Comparison of ENCODE assay signal across 1 cellular context in the genomic region with DNA sequence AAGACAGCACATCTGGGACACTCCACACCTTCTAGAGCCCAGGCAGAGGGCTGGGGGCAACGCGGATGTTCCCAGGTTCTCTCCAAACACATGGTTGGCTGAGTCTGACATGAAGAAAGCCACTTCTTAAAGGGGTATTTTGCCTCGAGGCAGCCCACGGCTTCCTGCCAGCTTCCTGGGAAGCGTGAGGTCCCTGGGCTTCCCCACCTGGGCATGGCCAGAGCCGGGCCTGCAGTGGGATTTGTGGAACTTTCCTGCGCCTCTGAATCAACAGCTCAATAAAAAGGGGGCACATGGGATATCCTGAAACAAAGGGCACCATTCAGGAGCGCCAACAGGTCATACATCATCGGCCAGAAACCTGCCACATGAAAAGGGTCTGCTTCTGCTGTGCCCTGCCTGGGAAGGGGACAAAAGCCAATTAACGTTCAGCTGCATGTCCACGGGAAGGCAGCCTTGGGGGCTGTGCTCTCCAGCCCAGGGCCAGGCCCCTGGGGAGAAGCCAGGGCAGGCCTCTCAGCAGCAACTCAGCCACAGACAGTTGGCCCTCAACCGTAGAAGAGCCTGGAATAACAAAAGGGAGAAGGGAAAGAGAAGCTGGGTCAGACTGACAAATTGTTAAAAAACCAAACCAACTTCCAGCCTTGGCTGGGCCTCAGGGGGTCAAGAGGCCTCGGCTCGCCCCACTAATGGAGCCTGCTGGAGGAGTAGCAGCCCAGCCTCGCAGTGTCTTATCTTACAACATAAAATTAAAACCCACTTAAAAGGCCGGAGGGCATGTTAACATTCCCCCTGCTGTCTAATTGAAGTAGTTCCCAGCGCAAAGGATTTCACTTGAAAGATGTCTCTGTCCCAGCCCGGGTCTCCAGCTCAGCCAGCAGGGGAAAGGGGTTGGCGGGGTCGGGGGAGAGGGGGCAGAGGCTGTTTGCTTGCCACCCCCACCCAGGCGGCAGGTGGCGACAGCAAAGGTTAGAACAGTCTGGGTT.
TF ChIP-seq lines count a peak whose summit lies in the region.

No MANE protein-coding gene starts in this region.

TF ChIP-seq in HEK293, 187 proteins besides CTCF, POLR2A, EP300 and RAD21 (continued from another document):
- TF ChIP-seq, protein P1, sequence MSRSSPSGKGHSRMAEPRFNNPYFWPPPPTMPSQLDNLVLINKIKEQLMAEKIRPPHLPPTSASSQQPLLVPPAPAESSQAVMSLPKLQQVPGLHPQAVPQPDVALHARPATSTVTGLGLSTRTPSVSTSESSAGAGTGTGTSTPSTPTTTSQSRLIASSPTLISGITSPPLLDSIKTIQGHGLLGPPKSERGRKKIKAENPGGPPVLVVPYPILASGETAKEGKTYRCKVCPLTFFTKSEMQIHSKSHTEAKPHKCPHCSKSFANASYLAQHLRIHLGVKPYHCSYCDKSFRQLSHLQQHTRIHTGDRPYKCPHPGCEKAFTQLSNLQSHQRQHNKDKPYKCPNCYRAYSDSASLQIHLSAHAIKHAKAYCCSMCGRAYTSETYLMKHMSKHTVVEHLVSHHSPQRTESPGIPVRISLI (tag by site-specific recombination; IDR thresholded peaks at IDR 0.05): no peak
- TF ChIP-seq ZNF394 (tag by site-specific recombination; IDR thresholded peaks at IDR 0.05; ENCODE audit: borderline replicate concordance) (peak; percentile 73; the same call in 1 of the 2 replicates), ZNF292 (tag by site-specific recombination; IDR thresholded peaks at IDR 0.05; ENCODE audit: borderline replicate concordance, low read depth) (no peak), ZBTB8A (tag by site-specific recombination; IDR thresholded peaks at IDR 0.05) (peak; percentile 60), IKZF3 (tag by site-specific recombination; IDR thresholded peaks at IDR 0.05) (peak; percentile 68; the same call in 1 of the 2 replicates), GLIS1 (tag by site-specific recombination; IDR thresholded peaks at IDR 0.05) (peak; percentile 76), SP7 (tag by site-specific recombination; IDR thresholded peaks at IDR 0.05) (peak; percentile 91), FEZF1 (tag by site-specific recombination; IDR thresholded peaks at IDR 0.05) (peak; percentile 77), ZNF501 (tag by site-specific recombination; IDR thresholded peaks at IDR 0.05) (no peak), OSR2 (tag by site-specific recombination; IDR thresholded peaks at IDR 0.05) (peak; percentile 95), ZIC2 (tag by site-specific recombination; IDR thresholded peaks at IDR 0.05) (peak; percentile 91), ZNF610 (tag by site-specific recombination; IDR thresholded peaks at IDR 0.05; ENCODE audit: borderline replicate concordance) (0 out of 2 replicates have a peak, but pooled peaks have one; percentile 55), ZNF423 (tag by site-specific recombination; IDR thresholded peaks at IDR 0.05) (0 out of 2 replicates have a peak, but pooled peaks have one; percentile 24), WT1 (tag by site-specific recombination; IDR thresholded peaks at IDR 0.05) (peak; percentile 59; the same call in 1 of the 2 replicates), ZNF341 (tag by site-specific recombination; IDR thresholded peaks at IDR 0.05; ENCODE audit: low read depth) (peak; percentile 21), TRIM28 (IDR thresholded peaks at IDR 0.05; ENCODE audit: borderline replicate concordance, low read length) (peak; percentile 63; the same call in 1 of the 2 replicates), ZNF214 (tag by site-specific recombination; IDR thresholded peaks at IDR 0.05; ENCODE audit: borderline replicate concordance) (no peak), KLF10 (tag by site-specific recombination; IDR thresholded peaks at IDR 0.05) (no peak), ZNF843 (tag by site-specific recombination; IDR thresholded peaks at IDR 0.05) (0 out of 2 replicates have a peak, but pooled peaks have one; percentile 55), ZNF248 (tag by site-specific recombination; IDR thresholded peaks at IDR 0.05) (no peak), GLIS2 (tag by site-specific recombination; IDR thresholded peaks at IDR 0.05) (peak; percentile 44; the same call in 1 of the 2 replicates), ZEB2 (tag by site-specific recombination; IDR thresholded peaks at IDR 0.05) (peak; percentile 41; the same call in 1 of the 2 replicates), ZNF473 (tag by site-specific recombination; IDR thresholded peaks at IDR 0.05) (no peak), ZNF366 (tag by site-specific recombination; conservative IDR thresholded peaks at IDR 0.05) (no peak), SCRT1 (tag by site-specific recombination; IDR thresholded peaks at IDR 0.05; ENCODE audit: borderline replicate concordance) (no peak), ZNF560 (tag by site-specific recombination; IDR thresholded peaks at IDR 0.05; ENCODE audit: borderline replicate concordance) (no peak), SCRT2 (tag by site-specific recombination; IDR thresholded peaks at IDR 0.05) (0 out of 2 replicates have a peak, but pooled peaks have one; percentile 37), ZNF548 (tag by site-specific recombination; IDR thresholded peaks at IDR 0.05) (no peak), ZSCAN16 (tag by site-specific recombination; IDR thresholded peaks at IDR 0.05) (0 out of 2 replicates have a peak, but pooled peaks have one; percentile 53), ZNF335 (tag by site-specific recombination; conservative IDR thresholded peaks at IDR 0.05) (peak; percentile 48)
- TF ChIP-seq, protein P2, sequence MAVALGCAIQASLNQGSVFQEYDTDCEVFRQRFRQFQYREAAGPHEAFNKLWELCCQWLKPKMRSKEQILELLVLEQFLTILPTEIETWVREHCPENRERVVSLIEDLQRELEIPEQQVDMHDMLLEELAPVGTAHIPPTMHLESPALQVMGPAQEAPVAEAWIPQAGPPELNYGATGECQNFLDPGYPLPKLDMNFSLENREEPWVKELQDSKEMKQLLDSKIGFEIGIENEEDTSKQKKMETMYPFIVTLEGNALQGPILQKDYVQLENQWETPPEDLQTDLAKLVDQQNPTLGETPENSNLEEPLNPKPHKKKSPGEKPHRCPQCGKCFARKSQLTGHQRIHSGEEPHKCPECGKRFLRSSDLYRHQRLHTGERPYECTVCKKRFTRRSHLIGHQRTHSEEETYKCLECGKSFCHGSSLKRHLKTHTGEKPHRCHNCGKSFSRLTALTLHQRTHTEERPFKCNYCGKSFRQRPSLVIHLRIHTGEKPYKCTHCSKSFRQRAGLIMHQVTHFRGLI (tag by site-specific recombination; IDR thresholded peaks at IDR 0.05): peak; percentile 85
- TF ChIP-seq, protein P3, sequence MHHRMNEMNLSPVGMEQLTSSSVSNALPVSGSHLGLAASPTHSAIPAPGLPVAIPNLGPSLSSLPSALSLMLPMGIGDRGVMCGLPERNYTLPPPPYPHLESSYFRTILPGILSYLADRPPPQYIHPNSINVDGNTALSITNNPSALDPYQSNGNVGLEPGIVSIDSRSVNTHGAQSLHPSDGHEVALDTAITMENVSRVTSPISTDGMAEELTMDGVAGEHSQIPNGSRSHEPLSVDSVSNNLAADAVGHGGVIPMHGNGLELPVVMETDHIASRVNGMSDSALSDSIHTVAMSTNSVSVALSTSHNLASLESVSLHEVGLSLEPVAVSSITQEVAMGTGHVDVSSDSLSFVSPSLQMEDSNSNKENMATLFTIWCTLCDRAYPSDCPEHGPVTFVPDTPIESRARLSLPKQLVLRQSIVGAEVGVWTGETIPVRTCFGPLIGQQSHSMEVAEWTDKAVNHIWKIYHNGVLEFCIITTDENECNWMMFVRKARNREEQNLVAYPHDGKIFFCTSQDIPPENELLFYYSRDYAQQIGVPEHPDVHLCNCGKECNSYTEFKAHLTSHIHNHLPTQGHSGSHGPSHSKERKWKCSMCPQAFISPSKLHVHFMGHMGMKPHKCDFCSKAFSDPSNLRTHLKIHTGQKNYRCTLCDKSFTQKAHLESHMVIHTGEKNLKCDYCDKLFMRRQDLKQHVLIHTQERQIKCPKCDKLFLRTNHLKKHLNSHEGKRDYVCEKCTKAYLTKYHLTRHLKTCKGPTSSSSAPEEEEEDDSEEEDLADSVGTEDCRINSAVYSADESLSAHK (tag by site-specific recombination; IDR thresholded peaks at IDR 0.05): peak; percentile 58; the same call in 1 of the 2 replicates
- TF ChIP-seq, protein P4, sequence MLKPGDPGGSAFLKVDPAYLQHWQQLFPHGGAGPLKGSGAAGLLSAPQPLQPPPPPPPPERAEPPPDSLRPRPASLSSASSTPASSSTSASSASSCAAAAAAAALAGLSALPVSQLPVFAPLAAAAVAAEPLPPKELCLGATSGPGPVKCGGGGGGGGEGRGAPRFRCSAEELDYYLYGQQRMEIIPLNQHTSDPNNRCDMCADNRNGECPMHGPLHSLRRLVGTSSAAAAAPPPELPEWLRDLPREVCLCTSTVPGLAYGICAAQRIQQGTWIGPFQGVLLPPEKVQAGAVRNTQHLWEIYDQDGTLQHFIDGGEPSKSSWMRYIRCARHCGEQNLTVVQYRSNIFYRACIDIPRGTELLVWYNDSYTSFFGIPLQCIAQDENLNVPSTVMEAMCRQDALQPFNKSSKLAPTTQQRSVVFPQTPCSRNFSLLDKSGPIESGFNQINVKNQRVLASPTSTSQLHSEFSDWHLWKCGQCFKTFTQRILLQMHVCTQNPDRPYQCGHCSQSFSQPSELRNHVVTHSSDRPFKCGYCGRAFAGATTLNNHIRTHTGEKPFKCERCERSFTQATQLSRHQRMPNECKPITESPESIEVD (tag by site-specific recombination; IDR thresholded peaks at IDR 0.05): peak; percentile 78
- TF ChIP-seq, protein P5, sequence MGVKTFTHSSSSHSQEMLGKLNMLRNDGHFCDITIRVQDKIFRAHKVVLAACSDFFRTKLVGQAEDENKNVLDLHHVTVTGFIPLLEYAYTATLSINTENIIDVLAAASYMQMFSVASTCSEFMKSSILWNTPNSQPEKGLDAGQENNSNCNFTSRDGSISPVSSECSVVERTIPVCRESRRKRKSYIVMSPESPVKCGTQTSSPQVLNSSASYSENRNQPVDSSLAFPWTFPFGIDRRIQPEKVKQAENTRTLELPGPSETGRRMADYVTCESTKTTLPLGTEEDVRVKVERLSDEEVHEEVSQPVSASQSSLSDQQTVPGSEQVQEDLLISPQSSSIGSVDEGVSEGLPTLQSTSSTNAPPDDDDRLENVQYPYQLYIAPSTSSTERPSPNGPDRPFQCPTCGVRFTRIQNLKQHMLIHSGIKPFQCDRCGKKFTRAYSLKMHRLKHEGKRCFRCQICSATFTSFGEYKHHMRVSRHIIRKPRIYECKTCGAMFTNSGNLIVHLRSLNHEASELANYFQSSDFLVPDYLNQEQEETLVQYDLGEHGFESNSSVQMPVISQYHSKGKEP (tag by site-specific recombination; IDR thresholded peaks at IDR 0.05): peak; percentile 36; the same call in 1 of the 2 replicates
- TF ChIP-seq, protein P6, sequence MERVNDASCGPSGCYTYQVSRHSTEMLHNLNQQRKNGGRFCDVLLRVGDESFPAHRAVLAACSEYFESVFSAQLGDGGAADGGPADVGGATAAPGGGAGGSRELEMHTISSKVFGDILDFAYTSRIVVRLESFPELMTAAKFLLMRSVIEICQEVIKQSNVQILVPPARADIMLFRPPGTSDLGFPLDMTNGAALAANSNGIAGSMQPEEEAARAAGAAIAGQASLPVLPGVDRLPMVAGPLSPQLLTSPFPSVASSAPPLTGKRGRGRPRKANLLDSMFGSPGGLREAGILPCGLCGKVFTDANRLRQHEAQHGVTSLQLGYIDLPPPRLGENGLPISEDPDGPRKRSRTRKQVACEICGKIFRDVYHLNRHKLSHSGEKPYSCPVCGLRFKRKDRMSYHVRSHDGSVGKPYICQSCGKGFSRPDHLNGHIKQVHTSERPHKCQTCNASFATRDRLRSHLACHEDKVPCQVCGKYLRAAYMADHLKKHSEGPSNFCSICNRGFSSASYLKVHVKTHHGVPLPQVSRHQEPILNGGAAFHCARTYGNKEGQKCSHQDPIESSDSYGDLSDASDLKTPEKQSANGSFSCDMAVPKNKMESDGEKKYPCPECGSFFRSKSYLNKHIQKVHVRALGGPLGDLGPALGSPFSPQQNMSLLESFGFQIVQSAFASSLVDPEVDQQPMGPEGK (tag by site-specific recombination; IDR thresholded peaks at IDR 0.05): no peak
